Comparison of ENCODE assay signal across 25 cellular contexts in the genomic region with DNA sequence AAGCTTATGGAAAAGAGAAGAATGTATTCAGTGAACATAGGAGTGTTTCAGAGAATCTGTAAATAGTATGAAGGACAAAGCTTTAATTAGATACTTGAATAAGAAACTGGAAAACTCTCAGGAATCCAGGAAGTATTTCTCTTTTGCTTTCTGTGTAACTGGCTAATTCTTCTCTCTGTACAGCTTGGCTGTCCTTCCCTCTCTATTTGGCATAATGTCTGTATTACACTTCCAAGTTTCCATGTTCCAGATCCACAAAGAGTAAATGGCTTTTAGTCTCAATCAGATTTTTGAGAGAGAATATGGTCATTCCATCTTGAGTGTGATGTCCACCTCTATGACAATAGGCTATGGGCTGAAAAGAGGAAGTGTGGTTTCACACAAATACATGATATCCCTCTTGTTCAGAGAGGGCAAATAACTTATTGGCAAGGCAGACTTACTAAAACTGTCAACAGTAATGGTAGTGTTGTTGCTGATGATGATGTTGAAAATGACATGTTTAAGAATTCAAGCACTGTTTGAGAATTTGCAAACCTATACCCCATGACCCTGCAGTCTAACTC.
DNase-seq lines count a peak whose midpoint lies in the region; ATAC-seq lines count a peak whose summit lies in the region.
"Had no signal": no experiment of that assay in that cellular context is flagged by ENCODE, and none has a peak within 500 bp of the region (broad histone marks: within the 10 kb centered on the region; RNA-seq: fewer than 3 reads in every experiment).

No MANE protein-coding gene starts in this region.

- in situ Hi-C loops in G401 (cut with HindIII; ENCODE audit: low sequenced_read_pairs) = no loop called here

- no peaks in the 10 kb centered on the region for H3K9me3 Mint-ChIP-seq in activated T-cell treated with anti-CD3 and anti-CD28 coated beads, Interleukin-2, amount 50 U/mL, for 72 hours
- H3K9me3 Mint-ChIP-seq: activated naive CD4-positive, alpha-beta T cell treated with anti-CD3 and anti-CD28 coated beads for 36 hours; neural progenitor cell; WTC11 had no signal

- no peak overlapping the region for H3K4me3 Mint-ChIP-seq in activated T-cell treated with anti-CD3 and anti-CD28 coated beads, Interleukin-2, amount 50 U/mL, for 72 hours
- H3K4me3 Mint-ChIP-seq: activated CD8-positive, alpha-beta memory T cell treated with anti-CD3 and anti-CD28 coated beads, Interleukin-2, amount 10 ng/mL, durations not matched to agents 7 days and 5 days; activated naive CD4-positive, alpha-beta T cell treated with anti-CD3 and anti-CD28 coated beads for 36 hours; neural progenitor cell; WTC11 had no signal

- H3K27ac Mint-ChIP-seq in activated T-cell treated with anti-CD3 and anti-CD28 coated beads, Interleukin-2, amount 50 U/mL, for 72 hours = no peak overlapping the region
- H3K27ac Mint-ChIP-seq: activated CD8-positive, alpha-beta memory T cell treated with anti-CD3 and anti-CD28 coated beads, Interleukin-2, amount 10 ng/mL, durations not matched to agents 7 days and 5 days; activated naive CD4-positive, alpha-beta T cell treated with anti-CD3 and anti-CD28 coated beads for 36 hours; neural progenitor cell; WTC11 had no signal

- no peaks in the 10 kb centered on the region for H3K36me3 Mint-ChIP-seq in activated T-cell treated with anti-CD3 and anti-CD28 coated beads, Interleukin-2, amount 50 U/mL, for 72 hours (ENCODE audit: insufficient read depth in 2 of 2)
- H3K36me3 Mint-ChIP-seq: activated CD8-positive, alpha-beta memory T cell treated with anti-CD3 and anti-CD28 coated beads, Interleukin-2, amount 10 ng/mL, durations not matched to agents 7 days and 5 days; neural progenitor cell; WTC11 had no signal

- DNase-seq in G401 (ENCODE audit: low spot score) = peak; percentile 17
- DNase-seq in MV-4-11 (lab: John Stamatoyannopoulos, UW) = peak; percentile 10
- peak; percentile 27 for DNase-seq in fibroblast of peridontal ligament (ENCODE audit: extremely low read depth)
- no peak for DNase-seq in COR-L47 (lab: John Stamatoyannopoulos, UW)
- no peak for DNase-seq in activated T-cell treated with anti-CD3 and anti-CD28 coated beads, Interleukin-2, amount 50 U/mL, for 1 hour
- no peak for DNase-seq in activated T-cell treated with anti-CD3 and anti-CD28 coated beads, Interleukin-2, amount 50 U/mL, for 72 hours
- no peak for DNase-seq in ureter (ENCODE audit: low spot score)
- DNase-seq: activated CD4-positive, alpha-beta T cell treated with anti-CD3 and anti-CD28 coated beads, Interleukin-2, amount 50 U/mL, for 1 hour; activated CD8-positive, alpha-beta memory T cell treated with anti-CD3 and anti-CD28 coated beads, Interleukin-2, amount 10 ng/mL, durations not matched to agents 7 days and 5 days; activated naive CD4-positive, alpha-beta T cell treated with anti-CD3 and anti-CD28 coated beads for 36 hours; adrenal gland; DMS153; effector CD4-positive, alpha-beta T cell; foreskin keratinocyte; heart right ventricle; NCI-H1048; NCI-H1694 treated with DMSO at 0.1 percent for 48 hours; NCI-H69; RPMI8226; stimulated activated CD4-positive, alpha-beta T cell treated with anti-CD3 and anti-CD28 coated beads, Interleukin-2, amount 100 ng/mL, for 24 hours; transverse colon had no signal

- peak; percentile 80 for ATAC-seq in GM19351 (IDR thresholded peaks at IDR 0.05; ENCODE audit: unreplicated experiment)
- no peak for ATAC-seq in activated T-cell treated with anti-CD3 and anti-CD28 coated beads, Interleukin-2, amount 50 U/mL, for 72 hours (replicated peaks in 1 of 2)
- ATAC-seq: A549; activated CD8-positive, alpha-beta memory T cell treated with anti-CD3 and anti-CD28 coated beads, Interleukin-2, amount 10 ng/mL, durations not matched to agents 7 days and 5 days; foreskin keratinocyte; WTC11 had no signal

- no peaks in the 10 kb centered on the region for H3K4me1 Mint-ChIP-seq in activated T-cell treated with anti-CD3 and anti-CD28 coated beads, Interleukin-2, amount 50 U/mL, for 72 hours (ENCODE audit: low read depth)
- H3K4me1 Mint-ChIP-seq: activated CD8-positive, alpha-beta memory T cell treated with anti-CD3 and anti-CD28 coated beads, Interleukin-2, amount 10 ng/mL, durations not matched to agents 7 days and 5 days; neural progenitor cell; WTC11 had no signal

- no peaks in the 10 kb centered on the region for H3K27me3 Mint-ChIP-seq in activated T-cell treated with anti-CD3 and anti-CD28 coated beads, Interleukin-2, amount 50 U/mL, for 72 hours (ENCODE audit: low read depth)
- H3K27me3 Mint-ChIP-seq: activated CD8-positive, alpha-beta memory T cell treated with anti-CD3 and anti-CD28 coated beads, Interleukin-2, amount 10 ng/mL, durations not matched to agents 7 days and 5 days had no signal

Comparison
In these comparisons a context has a peak if more than half of its experiments do, and no peak if none do; other contexts are left out.
1. DNase-seq: peak in G401 (single experiment), MV-4-11 (single experiment) and fibroblast of peridontal ligament (single experiment); none in COR-L47 (single experiment), activated T-cell treated with anti-CD3 and anti-CD28 coated beads, Interleukin-2, amount 50 U/mL, for 1 hour (single experiment), activated T-cell treated with anti-CD3 and anti-CD28 coated beads, Interleukin-2, amount 50 U/mL, for 72 hours (0 of 2) and ureter (single experiment).